In the genomic region with DNA sequence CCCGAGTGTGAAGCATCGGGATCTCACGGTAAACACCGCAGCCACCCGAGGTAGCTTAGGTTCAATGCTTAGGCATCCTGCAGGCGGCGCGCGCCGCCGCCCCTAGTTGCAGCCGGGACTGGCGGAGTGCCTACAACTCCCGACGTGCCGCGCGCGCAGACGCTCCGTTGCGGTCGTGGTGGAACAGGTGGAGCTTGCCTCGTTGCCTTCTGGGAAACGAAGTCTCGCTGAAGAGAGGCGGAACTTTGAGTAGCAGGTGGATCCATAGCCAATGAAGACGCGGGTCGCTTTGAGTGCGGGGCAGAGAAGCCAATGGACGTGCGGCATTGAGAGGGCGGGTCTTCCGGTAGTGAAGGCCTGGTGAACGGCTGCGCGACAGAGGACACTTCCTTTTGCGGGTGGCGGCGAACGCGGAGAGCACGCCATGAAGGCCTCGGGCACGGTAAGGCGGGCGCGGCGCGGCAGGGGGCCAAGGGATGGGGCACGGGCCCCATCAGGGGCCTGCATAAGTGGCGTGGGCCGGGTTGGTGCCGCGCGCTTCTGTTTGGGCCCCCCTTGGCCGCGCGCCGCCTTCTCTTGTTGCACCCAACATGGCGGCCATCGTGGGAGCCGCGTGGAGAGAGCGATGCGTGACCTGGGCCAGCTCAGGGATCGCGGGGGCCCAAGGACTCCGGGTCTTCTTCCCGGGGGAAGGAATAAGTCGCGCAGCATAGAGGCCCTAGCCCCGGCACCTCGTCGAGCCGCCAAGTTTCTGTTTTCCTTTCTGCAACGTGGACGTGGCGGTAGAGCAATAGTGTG, we compare ENCODE assay signal across 7 cellular contexts. TPM values are rescaled to one million over a fixed set of nuclear protein-coding genes. Genes with fewer than 3 reads are reported as not detected.
DNase-seq lines count a peak whose midpoint lies in the region; ATAC-seq and TF ChIP-seq lines count a peak whose summit lies in the region.

A gene (plus strand): TSS at position 378 of the 798 bp plus-strand sequence. CDS start 47 bp downstream, at position 425.

- peak; percentile 91 for TF ChIP-seq CTCF in astrocyte of the cerebellum (IDR thresholded peaks at IDR 0.05; ENCODE audit: low read depth, low read length, missing control alignments)

- DNase-seq in NCI-H1930 (lab: John Stamatoyannopoulos, UW) (peak; percentile 96 to 97), T-helper 22 cell (ENCODE audit: low read depth) (peak; percentile 99), astrocyte of the cerebellum (ENCODE audit: low read depth) (peak; percentile 100), hepatic stellate cell (ENCODE audit: low spot score) (peak; percentile 100), renal cortical epithelial cell (ENCODE audit: low read depth) (peak; percentile 99)

- H3K4me3 ChIP-seq in astrocyte of the cerebellum (ENCODE audit: low read depth, low read length) = peak within 1 kb of the TSS; percentile 62

- in situ Hi-C loops in astrocyte of the cerebellum (cut with HindIII; ENCODE audit: low sequenced_read_pairs) = no loop called here

- ATAC-seq in GM18499 (IDR thresholded peaks at IDR 0.05; ENCODE audit: insufficient read depth, unreplicated experiment) (peak; percentile 81), HG02970 (IDR thresholded peaks at IDR 0.05; ENCODE audit: low FRiP score, unreplicated experiment) (peak; percentile 96)

RNA-seq across cellular contexts. Expression of the gene that starts here (rescaled TPM):
- 517 and 1,457 TPM in 2 replicates for total RNA-seq in renal cortical epithelial cell

Comparison
In these comparisons a context has a peak if more than half of its experiments do, and no peak if none do; other contexts are left out.
1. Peak in every context shown above with its lines: DNase-seq, ATAC-seq and H3K4me3 ChIP-seq.